21 cellular contexts compared by ENCODE assay signal in genomic region chr11:35804446-35805040, GRCh38.
"Had no signal": no experiment of that assay in that cellular context is flagged by ENCODE, and none has a peak within 500 bp of the region (broad histone marks: within the 10 kb centered on the region; RNA-seq: fewer than 3 reads in every experiment).

No MANE protein-coding gene starts in this region.

- H3K27ac Mint-ChIP-seq: activated CD4-positive, alpha-beta memory T cell treated with anti-CD3 and anti-CD28 coated beads for 36 hours; activated T-helper 1 cell treated with anti-CD3 and anti-CD28 coated beads, Interleukin-12 subunit alpha, Interleukin-12 subunit beta, Interleukin-2, Interleukin-4 antibody, amounts not matched to agents 30 ng/mL and 10 ng/mL and 1 ng/mL, durations not matched to agents 14 hours and 24 hours and 36 hours; effector memory CD8-positive, alpha-beta T cell; natural killer cell; T-helper 1 cell treated with Interleukin-12 subunit alpha and Interleukin-12 subunit beta and Interleukin-4 antibody, amounts not matched to agents 30 μg/mL and 1 μg/mL, for 36 hours had no signal

- H3K9me3 Mint-ChIP-seq: activated CD4-positive, alpha-beta memory T cell treated with anti-CD3 and anti-CD28 coated beads for 36 hours; activated T-helper 1 cell treated with anti-CD3 and anti-CD28 coated beads, Interleukin-12 subunit alpha, Interleukin-12 subunit beta, Interleukin-2, Interleukin-4 antibody, amounts not matched to agents 30 ng/mL and 10 ng/mL and 1 ng/mL, durations not matched to agents 14 hours and 24 hours and 36 hours; effector memory CD8-positive, alpha-beta T cell; natural killer cell; T-helper 1 cell treated with Interleukin-12 subunit alpha and Interleukin-12 subunit beta and Interleukin-4 antibody, amounts not matched to agents 30 μg/mL and 1 μg/mL, for 36 hours had no signal

- H3K27ac ChIP-seq: epithelial cell of prostate, left lung, prostate gland, uterus had no signal

- H3K4me1 ChIP-seq: left lung, prostate gland, uterus had no signal

- ATAC-seq: effector memory CD8-positive, alpha-beta T cell; left lung; natural killer cell; right cardiac atrium; stimulated activated naive CD8-positive, alpha-beta T cell treated with anti-CD3 and anti-CD28 coated beads, Interleukin-15, Interleukin-2, amounts not matched to agents 100 U/mL and 50 U/mL, for 24 hours had no signal

- H3K4me3 ChIP-seq: left lung, lung, prostate gland, tibial nerve, uterus had no signal

- H3K4me3 Mint-ChIP-seq: activated CD4-positive, alpha-beta memory T cell treated with anti-CD3 and anti-CD28 coated beads for 36 hours; activated T-helper 1 cell treated with anti-CD3 and anti-CD28 coated beads, Interleukin-12 subunit alpha, Interleukin-12 subunit beta, Interleukin-2, Interleukin-4 antibody, amounts not matched to agents 30 ng/mL and 10 ng/mL and 1 ng/mL, durations not matched to agents 14 hours and 24 hours and 36 hours; brain; effector memory CD8-positive, alpha-beta T cell; natural killer cell; T-helper 1 cell treated with Interleukin-12 subunit alpha and Interleukin-12 subunit beta and Interleukin-4 antibody, amounts not matched to agents 30 μg/mL and 1 μg/mL, for 36 hours had no signal

- DNase-seq: activated CD4-positive, alpha-beta memory T cell treated with anti-CD3 and anti-CD28 coated beads for 36 hours; activated CD4-positive, alpha-beta T cell treated with anti-CD3 and anti-CD28 coated beads for 48 hours; activated gamma-delta T cell; activated naive CD4-positive, alpha-beta T cell treated with anti-CD3 and anti-CD28 coated beads, Interleukin-2, amount 50 U/mL, for 16 hours; aorta; central memory CD4-positive, alpha-beta T cell; effector memory CD8-positive, alpha-beta T cell; left lung; natural killer cell; right cardiac atrium; stimulated activated CD4-positive, alpha-beta T cell treated with anti-CD3 and anti-CD28 coated beads, Interleukin-4, amount 100 ng/mL, for 24 hours; stimulated activated naive CD8-positive, alpha-beta T cell treated with anti-CD3 and anti-CD28 coated beads, Interleukin-15, Interleukin-2, amounts not matched to agents 100 U/mL and 50 U/mL, for 24 hours; T1000; uterus had no signal

- H3K36me3 ChIP-seq: prostate gland, uterus had no signal

- H3K27me3 Mint-ChIP-seq: activated CD4-positive, alpha-beta memory T cell treated with anti-CD3 and anti-CD28 coated beads for 36 hours; brain; effector memory CD8-positive, alpha-beta T cell had no signal

- H3K27me3 ChIP-seq: left lung, tibial nerve, uterus had no signal

- H3K9me3 ChIP-seq: left lung, prostate gland, tibial nerve, uterus had no signal
